ENCODE assay signal across 32 cellular contexts in genomic region chr14:53376064-53376463, GRCh38.
"Had no signal": no experiment of that assay in that cellular context is flagged by ENCODE, and none has a peak within 500 bp of the region (broad histone marks: within the 10 kb centered on the region; RNA-seq: fewer than 3 reads in every experiment).

No MANE protein-coding gene starts in this region.

- DNase-seq: activated CD4-positive, alpha-beta T cell treated with anti-CD3 and anti-CD28 coated beads, Interleukin-2, amount 10 ng/mL, durations not matched to agents 24 days and 14 days; activated CD4-positive, alpha-beta T cell treated with anti-CD3 and anti-CD28 coated beads, Interleukin-2, amount 50 U/mL, for 4 hours; activated CD8-positive, alpha-beta T cell treated with anti-CD3 and anti-CD28 coated beads for 36 hours; activated effector memory CD4-positive, alpha-beta T cell treated with anti-CD3 and anti-CD28 coated beads, Interleukin-2, amount 50 U/mL, for 16 hours; activated naive CD4-positive, alpha-beta T cell treated with Interleukin-2 at 50 U/mL for 16 hours; activated naive CD8-positive, alpha-beta T cell treated with anti-CD3 and anti-CD28 coated beads, Interleukin-2, amount 10 ng/mL, durations not matched to agents 7 days and 5 days; activated T-cell treated with anti-CD3 and anti-CD28 coated beads, Interleukin-2, amount 50 U/mL, for 1 hour; activated T-cell treated with anti-CD3 and anti-CD28 coated beads, Interleukin-2, amount 50 U/mL, for 72 hours; amygdala; Karpas-422; KBM-7; MG63; NCI-H1048; NCI-H1436; NCI-H1694; NCI-H1930; NCI-H2081 treated with DMSO at 0.1 percent for 48 hours; NCI-H226; NCI-H446 treated with DMSO at 0.1 percent for 48 hours; NCI-H524; NCI-H69; NCI-H82; NK-92 treated with Interleukin-12 subunit alpha and Interleukin-12 subunit beta, amount 100 ng/mL, for 24 hours; PC-3; Peyer's patch; RPMI8226; SHP77 treated with DMSO at 0.1 percent for 48 hours; SK-N-SH had no signal

- H3K4me1 ChIP-seq: ascending aorta, Peyer's patch, SJSA1 had no signal

- H3K9me3 ChIP-seq: ascending aorta, MG63, Peyer's patch, SJSA1, SK-N-SH had no signal

- H3K27me3 ChIP-seq: ascending aorta, cardiac muscle cell, MG63, Peyer's patch had no signal

- H3K4me3 ChIP-seq: ascending aorta, cardiac muscle cell, MG63, Peyer's patch, SJSA1 had no signal

- H3K36me3 ChIP-seq: ascending aorta, cardiac muscle cell, MG63, Peyer's patch, SJSA1 had no signal

- H3K27ac ChIP-seq: ascending aorta, cardiac muscle cell, Peyer's patch, SJSA1 had no signal

- ATAC-seq: activated CD8-positive, alpha-beta T cell treated with anti-CD3 and anti-CD28 coated beads for 36 hours; activated T-cell treated with anti-CD3 and anti-CD28 coated beads, Interleukin-2, amount 50 U/mL, for 72 hours; activated T-helper 17 cell treated with anti-CD3 and anti-CD28 coated beads, Interleukin-2, amount 50 U/mL, for 72 hours; PC-3 had no signal
